In genomic region chr5:34007675-34008600, GRCh38 we compare ENCODE assay signal across 1 cellular context.
A peak's percentile ranks its signal among the peaks of the same experiment; 100 is the strongest.
TF ChIP-seq lines count a peak whose summit lies in the region.

Gene AMACR, minus strand, starts transcription at chr5:34008050. Its CDS starts 31 bp downstream, at chr5:34008019.

TF ChIP-seq in HepG2, 621 proteins besides CTCF, POLR2A, EP300 and RAD21 (continued from another document and continues in another):
- TF ChIP-seq TBX3 (IDR thresholded peaks at IDR 0.05; ENCODE audit: borderline replicate concordance), result 0 out of 2 replicates have a peak, but pooled peaks have one; percentile 9
- TF ChIP-seq, protein P1, sequence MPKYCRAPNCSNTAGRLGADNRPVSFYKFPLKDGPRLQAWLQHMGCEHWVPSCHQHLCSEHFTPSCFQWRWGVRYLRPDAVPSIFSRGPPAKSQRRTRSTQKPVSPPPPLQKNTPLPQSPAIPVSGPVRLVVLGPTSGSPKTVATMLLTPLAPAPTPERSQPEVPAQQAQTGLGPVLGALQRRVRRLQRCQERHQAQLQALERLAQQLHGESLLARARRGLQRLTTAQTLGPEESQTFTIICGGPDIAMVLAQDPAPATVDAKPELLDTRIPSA (CRISPR knock-in tag; IDR thresholded peaks at IDR 0.05; ENCODE audit: borderline replicate concordance), result no peak; the same call in 1 of the 2 replicates
- TF ChIP-seq ZFP1 (CRISPR knock-in tag; IDR thresholded peaks at IDR 0.05), result peak; percentile 99
- peak; percentile 90; the same call in 1 of the 2 replicates for TF ChIP-seq ZNF782 (CRISPR knock-in tag; IDR thresholded peaks at IDR 0.05; ENCODE audit: borderline replicate concordance)
- TF ChIP-seq U2AF2 (IDR thresholded peaks at IDR 0.05; ENCODE audit: low read depth, low read length), result no peak
- TF ChIP-seq SYNCRIP (IDR thresholded peaks at IDR 0.05; ENCODE audit: insufficient read depth, low read depth, low read length), result no peak
- 0 out of 2 replicates have a peak, but pooled peaks have one; percentile 79 for TF ChIP-seq CCDC6 (CRISPR knock-in tag; IDR thresholded peaks at IDR 0.05)
- no peak for TF ChIP-seq KAT2B (IDR thresholded peaks at IDR 0.05; ENCODE audit: borderline replicate concordance, low read depth, low read length)
- TF ChIP-seq SKI (IDR thresholded peaks at IDR 0.05; ENCODE audit: partially characterized antibody), result peak; percentile 32
- peak; percentile 78 for TF ChIP-seq BRCA1 (CRISPR knock-in tag; IDR thresholded peaks at IDR 0.05)
- TF ChIP-seq ZBTB4 (CRISPR knock-in tag; IDR thresholded peaks at IDR 0.05; ENCODE audit: borderline replicate concordance), result 0 out of 2 replicates have a peak, but pooled peaks have one; percentile 21
- TF ChIP-seq ZNF512 (CRISPR knock-in tag; IDR thresholded peaks at IDR 0.05), result no peak; the same call in 1 of the 2 replicates
- no peak for TF ChIP-seq CSRNP1 (CRISPR knock-in tag; IDR thresholded peaks at IDR 0.05)
- TF ChIP-seq, protein P2, sequence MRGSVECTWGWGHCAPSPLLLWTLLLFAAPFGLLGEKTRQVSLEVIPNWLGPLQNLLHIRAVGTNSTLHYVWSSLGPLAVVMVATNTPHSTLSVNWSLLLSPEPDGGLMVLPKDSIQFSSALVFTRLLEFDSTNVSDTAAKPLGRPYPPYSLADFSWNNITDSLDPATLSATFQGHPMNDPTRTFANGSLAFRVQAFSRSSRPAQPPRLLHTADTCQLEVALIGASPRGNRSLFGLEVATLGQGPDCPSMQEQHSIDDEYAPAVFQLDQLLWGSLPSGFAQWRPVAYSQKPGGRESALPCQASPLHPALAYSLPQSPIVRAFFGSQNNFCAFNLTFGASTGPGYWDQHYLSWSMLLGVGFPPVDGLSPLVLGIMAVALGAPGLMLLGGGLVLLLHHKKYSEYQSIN (CRISPR knock-in tag; IDR thresholded peaks at IDR 0.05; ENCODE audit: borderline replicate concordance), result no peak
- TF ChIP-seq MEIS2 (CRISPR knock-in tag; IDR thresholded peaks at IDR 0.05), result peak; percentile 38; the same call in 1 of the 2 replicates
- TF ChIP-seq FOXP1 (IDR thresholded peaks at IDR 0.05), result no peak
- no peak for TF ChIP-seq FOXP1 (CRISPR knock-in tag; IDR thresholded peaks at IDR 0.05)
- peak; percentile 74 for TF ChIP-seq BRD4 (CRISPR knock-in tag; IDR thresholded peaks at IDR 0.05)
- TF ChIP-seq ZNF577 (CRISPR knock-in tag; IDR thresholded peaks at IDR 0.05; ENCODE audit: borderline replicate concordance, low read depth), result no peak
- TF ChIP-seq, protein P3, sequence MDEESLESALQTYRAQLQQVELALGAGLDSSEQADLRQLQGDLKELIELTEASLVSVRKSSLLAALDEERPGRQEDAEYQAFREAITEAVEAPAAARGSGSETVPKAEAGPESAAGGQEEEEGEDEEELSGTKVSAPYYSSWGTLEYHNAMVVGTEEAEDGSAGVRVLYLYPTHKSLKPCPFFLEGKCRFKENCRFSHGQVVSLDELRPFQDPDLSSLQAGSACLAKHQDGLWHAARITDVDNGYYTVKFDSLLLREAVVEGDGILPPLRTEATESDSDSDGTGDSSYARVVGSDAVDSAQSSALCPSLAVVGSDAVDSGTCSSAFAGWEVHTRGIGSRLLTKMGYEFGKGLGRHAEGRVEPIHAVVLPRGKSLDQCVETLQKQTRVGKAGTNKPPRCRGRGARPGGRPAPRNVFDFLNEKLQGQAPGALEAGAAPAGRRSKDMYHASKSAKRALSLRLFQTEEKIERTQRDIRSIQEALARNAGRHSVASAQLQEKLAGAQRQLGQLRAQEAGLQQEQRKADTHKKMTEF (CRISPR knock-in tag; IDR thresholded peaks at IDR 0.05), result peak; percentile 93
- peak; percentile 90; the same call in 1 of the 2 replicates for TF ChIP-seq ZNF616 (CRISPR knock-in tag; IDR thresholded peaks at IDR 0.05; ENCODE audit: low read depth)
- peak; percentile 62 for TF ChIP-seq U2AF1 (optimal IDR thresholded peaks at IDR 0.05; ENCODE audit: low read depth, low read length)
- TF ChIP-seq ZNF383 (CRISPR knock-in tag; IDR thresholded peaks at IDR 0.05; ENCODE audit: borderline replicate concordance), result no peak
- no peak for TF ChIP-seq PAWR (CRISPR knock-in tag; IDR thresholded peaks at IDR 0.05; ENCODE audit: borderline replicate concordance)
- TF ChIP-seq NRL (CRISPR knock-in tag; IDR thresholded peaks at IDR 0.05; ENCODE audit: borderline replicate concordance), result peak; percentile 95
- TF ChIP-seq, protein P4, sequence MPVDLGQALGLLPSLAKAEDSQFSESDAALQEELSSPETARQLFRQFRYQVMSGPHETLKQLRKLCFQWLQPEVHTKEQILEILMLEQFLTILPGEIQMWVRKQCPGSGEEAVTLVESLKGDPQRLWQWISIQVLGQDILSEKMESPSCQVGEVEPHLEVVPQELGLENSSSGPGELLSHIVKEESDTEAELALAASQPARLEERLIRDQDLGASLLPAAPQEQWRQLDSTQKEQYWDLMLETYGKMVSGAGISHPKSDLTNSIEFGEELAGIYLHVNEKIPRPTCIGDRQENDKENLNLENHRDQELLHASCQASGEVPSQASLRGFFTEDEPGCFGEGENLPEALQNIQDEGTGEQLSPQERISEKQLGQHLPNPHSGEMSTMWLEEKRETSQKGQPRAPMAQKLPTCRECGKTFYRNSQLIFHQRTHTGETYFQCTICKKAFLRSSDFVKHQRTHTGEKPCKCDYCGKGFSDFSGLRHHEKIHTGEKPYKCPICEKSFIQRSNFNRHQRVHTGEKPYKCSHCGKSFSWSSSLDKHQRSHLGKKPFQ (CRISPR knock-in tag; IDR thresholded peaks at IDR 0.05; ENCODE audit: insufficient replicate concordance), result peak; percentile 35
- TF ChIP-seq MIXL1 (CRISPR knock-in tag; IDR thresholded peaks at IDR 0.05), result peak; percentile 56; the same call in 1 of the 2 replicates
- no peak for TF ChIP-seq ZNF484 (CRISPR knock-in tag; IDR thresholded peaks at IDR 0.05; ENCODE audit: borderline replicate concordance, low read depth)
- peak; percentile 65 for TF ChIP-seq ZNF768 (CRISPR knock-in tag; IDR thresholded peaks at IDR 0.05)
- TF ChIP-seq GATAD2A (CRISPR knock-in tag; IDR thresholded peaks at IDR 0.05), result peak; percentile 76
- TF ChIP-seq ZNF703 (CRISPR knock-in tag; IDR thresholded peaks at IDR 0.05; ENCODE audit: borderline replicate concordance), result peak; percentile 85
- no peak for TF ChIP-seq ADNP (CRISPR knock-in tag; IDR thresholded peaks at IDR 0.05)
- peak; percentile 59 for TF ChIP-seq DMAP1 (CRISPR knock-in tag; IDR thresholded peaks at IDR 0.05)
- TF ChIP-seq MAZ (IDR thresholded peaks at IDR 0.05; ENCODE audit: borderline replicate concordance, low read depth, low read length), result no peak
- peak; percentile 86; the same call in 1 of the 2 replicates for TF ChIP-seq MAZ (CRISPR knock-in tag; IDR thresholded peaks at IDR 0.05; ENCODE audit: low read depth)
- TF ChIP-seq ZBTB40 (IDR thresholded peaks at IDR 0.05), result no peak
- TF ChIP-seq ZBTB40 (CRISPR knock-in tag; IDR thresholded peaks at IDR 0.05), result peak; percentile 77
- peak; percentile 79; the same call in 1 of the 2 replicates for TF ChIP-seq ZNF446 (CRISPR knock-in tag; IDR thresholded peaks at IDR 0.05)
- TF ChIP-seq ZBTB7A (CRISPR knock-in tag; IDR thresholded peaks at IDR 0.05), result no peak
- TF ChIP-seq ZNF839 (CRISPR knock-in tag; IDR thresholded peaks at IDR 0.05; ENCODE audit: borderline replicate concordance), result no peak
- no peak for TF ChIP-seq NFE2 (CRISPR knock-in tag; IDR thresholded peaks at IDR 0.05)
- TF ChIP-seq MXD4 (CRISPR knock-in tag; IDR thresholded peaks at IDR 0.05), result peak; percentile 59; the same call in 1 of the 2 replicates
- TF ChIP-seq NKX3-1 (CRISPR knock-in tag; IDR thresholded peaks at IDR 0.05), result 0 out of 2 replicates have a peak, but pooled peaks have one; percentile 44
